Comparison of ENCODE assay signal across 10 cellular contexts in genomic region chrX:22134681-22135080, GRCh38.
DNase-seq lines count a peak whose midpoint lies in the region; ATAC-seq, FAIRE-seq and TF ChIP-seq lines count a peak whose summit lies in the region.
"Had no signal": no experiment of that assay in that cellular context is flagged by ENCODE, and none has a peak within 500 bp of the region (broad histone marks: within the 10 kb centered on the region; RNA-seq: fewer than 3 reads in every experiment).

No MANE protein-coding gene starts in this region.

- H3K27ac ChIP-seq in PC-3 (ENCODE audit: low read length): peak overlapping the region; percentile 97
- peak overlapping the region in 1 of 4 donors; percentile 39 for H3K27ac ChIP-seq in pancreas
- H3K27ac ChIP-seq in CD4-positive, alpha-beta T cell (ENCODE audit: low read depth, low read length): no peak overlapping the region

- H3K9ac ChIP-seq in PC-3 (ENCODE audit: low read length): peak overlapping the region; percentile 73

- 24 to 27% methylated on average over 4 of the region's 4 CpGs for WGBS in pancreas, 2 donors

- CTCF ChIA-PET in PC-3 (lab: Charles Lee): interaction anchor here (1.1 to 1.2 kb wide), 2 partner anchors 52 to 149 kb away, joined by 4 to 6 read pairs; no protein-coding TSS in a partner anchor
- CTCF ChIA-PET in CD4-positive, alpha-beta T cell (lab: Charles Lee): no interaction called here
- CTCF ChIA-PET in activated CD4-positive, alpha-beta memory T cell treated with anti-CD3 and anti-CD28 coated beads, Interleukin-2, amount 10 ng/mL, durations not matched to agents 7 days and 5 days (lab: Charles Lee): interaction anchor here (0.6 to 2.6 kb wide), 3 partner anchors 57 to 614 kb away, joined by 3 to 29 read pairs (median 7); no protein-coding TSS in a partner anchor

- no peak for FAIRE-seq in pancreas (lab: Jason Lieb, UNC)

- peak overlapping the region; percentile 87 for H3K4me2 ChIP-seq in PC-3 (ENCODE audit: low read length)

- peak; percentile 81 for DNase-seq in DMS 273 (lab: John Stamatoyannopoulos, UW; ENCODE audit: unreplicated experiment)
- peak; percentile 89 for DNase-seq in PC-3
- DNase-seq in epithelial cell of proximal tubule (ENCODE audit: low read depth): peak; percentile 71
- no peak for DNase-seq in pancreas
- no peak for DNase-seq in CD4-positive, alpha-beta T cell
- no peak for DNase-seq in activated CD4-positive, alpha-beta memory T cell treated with anti-CD3 and anti-CD28 coated beads, Interleukin-2, amount 10 ng/mL, durations not matched to agents 7 days and 5 days
- DNase-seq: activated naive CD8-positive, alpha-beta T cell treated with anti-CD3 and anti-CD28 coated beads, Interleukin-2, amount 50 U/mL, for 24 hours; immature natural killer cell had no signal

- H3K27me3 ChIP-seq in PC-3 (ENCODE audit: low read length) (no peaks in the 10 kb centered on the region), pancreas (peaks cover 0 to 7% (median 0%) of the 10 kb centered on the region in 4 donors)
- no peaks in the 10 kb centered on the region for H3K27me3 ChIP-seq in CD4-positive, alpha-beta T cell (ENCODE audit: control insufficient read depth, insufficient read depth, low read length)

- POLR2A ChIA-PET in PC-3 (lab: Charles Lee; ENCODE audit: unreplicated experiment): no interaction called here
- POLR2A ChIA-PET in CD4-positive, alpha-beta T cell (lab: Charles Lee): no interaction called here
- POLR2A ChIA-PET in activated CD4-positive, alpha-beta memory T cell treated with anti-CD3 and anti-CD28 coated beads, Interleukin-2, amount 10 ng/mL, durations not matched to agents 7 days and 5 days (lab: Charles Lee): no interaction called here

- H3K4me3 ChIP-seq in PC-3 (ENCODE audit: low read length) (peak overlapping the region; percentile 55), epithelial cell of proximal tubule (ENCODE audit: low read depth, low read length) (no peak overlapping the region), pancreas (no peak overlapping the region)

- no peaks in the 10 kb centered on the region for H3K36me3 Mint-ChIP-seq in CD4-positive, alpha-beta T cell (ENCODE audit: low read depth)
- no peaks in the 10 kb centered on the region for H3K36me3 Mint-ChIP-seq in activated CD4-positive, alpha-beta memory T cell treated with anti-CD3 and anti-CD28 coated beads, Interleukin-2, amount 10 ng/mL, durations not matched to agents 7 days and 5 days (ENCODE audit: low read depth)
- H3K36me3 Mint-ChIP-seq: immature natural killer cell had no signal

- no peaks in the 10 kb centered on the region for H3F3A ChIP-seq in PC-3 (ENCODE audit: low read length, unreplicated experiment)

- no peaks in the 10 kb centered on the region for H3K9me3 Mint-ChIP-seq in CD4-positive, alpha-beta T cell
- no peaks in the 10 kb centered on the region for H3K9me3 Mint-ChIP-seq in activated CD4-positive, alpha-beta memory T cell treated with anti-CD3 and anti-CD28 coated beads, Interleukin-2, amount 10 ng/mL, durations not matched to agents 7 days and 5 days
- H3K9me3 Mint-ChIP-seq: activated naive CD8-positive, alpha-beta T cell treated with anti-CD3 and anti-CD28 coated beads, Interleukin-2, amount 50 U/mL, for 24 hours; immature natural killer cell had no signal

- no peaks in the 10 kb centered on the region for H4K20me1 ChIP-seq in PC-3 (ENCODE audit: low read length)

- no peak overlapping the region for H3K4me3 Mint-ChIP-seq in CD4-positive, alpha-beta T cell
- H3K4me3 Mint-ChIP-seq in activated CD4-positive, alpha-beta memory T cell treated with anti-CD3 and anti-CD28 coated beads, Interleukin-2, amount 10 ng/mL, durations not matched to agents 7 days and 5 days: no peak overlapping the region
- H3K4me3 Mint-ChIP-seq: activated naive CD8-positive, alpha-beta T cell treated with anti-CD3 and anti-CD28 coated beads, Interleukin-2, amount 50 U/mL, for 24 hours; immature natural killer cell had no signal

- peaks cover 10% of the 10 kb centered on the region for H3K4me1 Mint-ChIP-seq in CD4-positive, alpha-beta T cell (ENCODE audit: low read depth)
- H3K4me1 Mint-ChIP-seq in activated CD4-positive, alpha-beta memory T cell treated with anti-CD3 and anti-CD28 coated beads, Interleukin-2, amount 10 ng/mL, durations not matched to agents 7 days and 5 days: peaks cover 12% of the 10 kb centered on the region
- H3K4me1 Mint-ChIP-seq: immature natural killer cell had no signal

- H3K27me3 Mint-ChIP-seq in CD4-positive, alpha-beta T cell: no peaks in the 10 kb centered on the region
- H3K27me3 Mint-ChIP-seq in activated CD4-positive, alpha-beta memory T cell treated with anti-CD3 and anti-CD28 coated beads, Interleukin-2, amount 10 ng/mL, durations not matched to agents 7 days and 5 days: no peaks in the 10 kb centered on the region

- no peak overlapping the region for H3K27ac Mint-ChIP-seq in CD4-positive, alpha-beta T cell
- H3K27ac Mint-ChIP-seq in activated CD4-positive, alpha-beta memory T cell treated with anti-CD3 and anti-CD28 coated beads, Interleukin-2, amount 10 ng/mL, durations not matched to agents 7 days and 5 days: no peak overlapping the region
- H3K27ac Mint-ChIP-seq: activated naive CD8-positive, alpha-beta T cell treated with anti-CD3 and anti-CD28 coated beads, Interleukin-2, amount 50 U/mL, for 24 hours; immature natural killer cell had no signal

- H3K79me2 ChIP-seq in PC-3 (ENCODE audit: low read length): no peaks in the 10 kb centered on the region

- H3K36me3 ChIP-seq in PC-3 (ENCODE audit: low read depth, low read length) (no peaks in the 10 kb centered on the region), pancreas (no peaks in the 10 kb centered on the region)

- BruUV-seq in PC-3 (replicated peaks; lab: Mats Ljungman, UMichigan): no TSS peak

- H3K9me3 ChIP-seq in PC-3 (ENCODE audit: low read length) (no peaks in the 10 kb centered on the region), pancreas (no peaks in the 10 kb centered on the region)
- no peaks in the 10 kb centered on the region for H3K9me3 ChIP-seq in CD4-positive, alpha-beta T cell (ENCODE audit: control insufficient read depth, low read length)

- intact Hi-C loops in PC-3 (cut with micrococcal nuclease): loop anchor here (5.0 to 10.0 kb wide), 3 partner anchors 168 to 1418 kb away; no protein-coding TSS in a partner anchor
- intact Hi-C loops in pancreas (cut with DNase I): loop anchor here in 1 of 3 donors (10.0 kb wide), 1 partner anchor 610 kb away; no protein-coding TSS in a partner anchor
- intact Hi-C loops in CD4-positive, alpha-beta T cell (cut with DNase I, micrococcal nuclease): loop anchor here (5.0 to 10.0 kb wide), 4 partner anchors 60 to 1768 kb away; no protein-coding TSS in a partner anchor

- H3K9me2 ChIP-seq in PC-3 (replicated peaks; ENCODE audit: low read length): no peaks in the 10 kb centered on the region

- TF ChIP-seq CTCF in PC-3 (conservative IDR thresholded peaks at IDR 0.05; ENCODE audit: low read depth, low read length): no peak
- no peak for TF ChIP-seq CTCF in epithelial cell of proximal tubule (conservative IDR thresholded peaks at IDR 0.05; ENCODE audit: low read depth, low read length)
- no peak for TF ChIP-seq CTCF in pancreas (IDR thresholded peaks at IDR 0.05)
- TF ChIP-seq CTCF in CD4-positive, alpha-beta T cell (IDR thresholded peaks at IDR 0.05): no peak

- H3K4me1 ChIP-seq in PC-3 (ENCODE audit: insufficient read depth, low read length): peaks cover 29% of the 10 kb centered on the region
- peaks cover 0 to 3% (median 0%) of the 10 kb centered on the region in 3 donors for H3K4me1 ChIP-seq in pancreas

- peak; percentile 84 for ATAC-seq in PC-3
- peak; percentile 32 to 59 (median 43) for ATAC-seq in pancreas
- ATAC-seq in GM19324 (IDR thresholded peaks at IDR 0.05; ENCODE audit: low FRiP score, unreplicated experiment): no peak
- no peak for ATAC-seq in CD4-positive, alpha-beta T cell (ENCODE audit: poor library complexity)
- ATAC-seq in HG03196 (IDR thresholded peaks at IDR 0.05; ENCODE audit: unreplicated experiment): no peak
- ATAC-seq: activated naive CD8-positive, alpha-beta T cell treated with anti-CD3 and anti-CD28 coated beads, Interleukin-2, amount 50 U/mL, for 24 hours had no signal

- peak overlapping the region; percentile 78; the same call in 1 of the 2 replicates for H2AFZ ChIP-seq in PC-3 (ENCODE audit: low read length)

Comparison
In these comparisons a context has a peak if more than half of its experiments do, and no peak if none do; other contexts are left out.
1. DNase-seq: peak in DMS 273 (single experiment), PC-3 (single experiment) and epithelial cell of proximal tubule (single experiment); none in pancreas (0 of 6), CD4-positive, alpha-beta T cell (0 of 10) and activated CD4-positive, alpha-beta memory T cell treated with anti-CD3 and anti-CD28 coated beads, Interleukin-2, amount 10 ng/mL, durations not matched to agents 7 days and 5 days (single experiment).
2. ATAC-seq: peak in PC-3 (single experiment) and pancreas (4 of 4); none in GM19324 (single experiment), CD4-positive, alpha-beta T cell (single experiment) and HG03196 (single experiment).